In genomic region chr17:18156171-18156975, GRCh38 we compare ENCODE assay signal across 15 cellular contexts. TPM values are rescaled to one million over a fixed set of nuclear protein-coding genes. Genes with fewer than 3 reads are reported as not detected.
A peak's percentile ranks its signal among the peaks of the same experiment; 100 is the strongest.
DNase-seq lines count a peak whose midpoint lies in the region; ATAC-seq and TF ChIP-seq lines count a peak whose summit lies in the region.
"Had no signal": no experiment of that assay in that cellular context is flagged by ENCODE, and none has a peak within 500 bp of the region (broad histone marks: within the 10 kb centered on the region; RNA-seq: fewer than 3 reads in every experiment).

No MANE protein-coding gene starts in this region.

- H3K79me2 ChIP-seq in OCI-LY7 (ENCODE audit: insufficient read depth, low read depth, low read length): no peaks in the 10 kb centered on the region

- BruUV-seq in OCI-LY7 (replicated peaks; lab: Mats Ljungman, UMichigan): no TSS peak

- H2AFZ ChIP-seq in OCI-LY7 (ENCODE audit: low read length): no peak overlapping the region

- no peak overlapping the region for H3K27ac ChIP-seq in 22Rv1
- no peak overlapping the region for H3K27ac ChIP-seq in OCI-LY7 (ENCODE audit: low read depth, low read length, poor library complexity, severe bottlenecking)
- peak overlapping the region; percentile 12 to 31 (median 29) for H3K27ac ChIP-seq in esophagus muscularis mucosa (replicated peaks in 1 of 4)
- peak overlapping the region in 4 of 8 donors; percentile 15 to 88 (median 82) for H3K27ac ChIP-seq in spleen

- DNase-seq in EL: peak; percentile 32
- DNase-seq in OCI-LY7 (ENCODE audit: low spot score): no peak
- DNase-seq in esophagus muscularis mucosa (ENCODE audit: extremely low spot score): no peak
- no peak for DNase-seq in spleen
- DNase-seq in NCI-H2107 treated with DMSO at 0.1 percent for 48 hours (lab: John Stamatoyannopoulos, UW; ENCODE audit: unreplicated experiment): no peak
- no peak for DNase-seq in ureter (ENCODE audit: low spot score)
- DNase-seq: BE2C, GDM1, mesenchymal stem cell, NCI-H1417, upper lobe of left lung had no signal

- H3K36me3 ChIP-seq in OCI-LY7 (ENCODE audit: insufficient read depth, low read length): no peaks in the 10 kb centered on the region
- no peaks in the 10 kb centered on the region for H3K36me3 ChIP-seq in esophagus muscularis mucosa
- no peaks in the 10 kb centered on the region for H3K36me3 ChIP-seq in spleen
- H3K36me3 ChIP-seq: BE2C, HAP-1, ovary, upper lobe of left lung had no signal

- intact Hi-C loops in OCI-LY7 (cut with micrococcal nuclease; ENCODE audit: unreplicated experiment) (loop anchor here (10.0 kb wide), 1 partner anchor 62 kb away; no protein-coding TSS in a partner anchor), esophagus muscularis mucosa (cut with DNase I) (no loop called here), spleen (cut with DNase I; ENCODE audit: low total_unique reads) (no loop called here)

- no peak for ATAC-seq in GM18519 (IDR thresholded peaks at IDR 0.05; ENCODE audit: low FRiP score, unreplicated experiment)

- H3K4me1 ChIP-seq in OCI-LY7 (ENCODE audit: insufficient read depth, low read length, poor library complexity, severe bottlenecking) (peaks cover 33% of the 10 kb centered on the region), esophagus muscularis mucosa (peaks cover 7 to 43% (median 36%) of the 10 kb centered on the region in 4 donors), spleen (peaks cover 9 to 58% (median 35%) of the 10 kb centered on the region in 6 donors)
- H3K4me1 ChIP-seq: BE2C, HAP-1 had no signal

- no peak for TF ChIP-seq EP300 in esophagus muscularis mucosa (IDR thresholded peaks at IDR 0.05)

- no peaks in the 10 kb centered on the region for H3K9me2 ChIP-seq in OCI-LY7 (ENCODE audit: insufficient read depth, low read length)

- H3K27me3 ChIP-seq in esophagus muscularis mucosa: no peaks in the 10 kb centered on the region
- no peaks in the 10 kb centered on the region for H3K27me3 ChIP-seq in spleen (replicated peaks in 1 of 7)
- H3K27me3 ChIP-seq: BE2C, ovary, upper lobe of left lung had no signal

- no peak overlapping the region for H3K4me3 ChIP-seq in OCI-LY7 (ENCODE audit: low read depth, low read length, poor library complexity, severe bottlenecking)
- no peak overlapping the region for H3K4me3 ChIP-seq in esophagus muscularis mucosa
- H3K4me3 ChIP-seq in spleen: no peak overlapping the region
- H3K4me3 ChIP-seq: HAP-1, ovary, upper lobe of left lung had no signal

- CTCF ChIA-PET in OCI-LY7 (lab: Charles Lee; ENCODE audit: unreplicated experiment): interaction anchor here (1.3 kb wide), 1 partner anchor 10 kb away, joined by 3 read pairs; no protein-coding TSS in a partner anchor

- TF ChIP-seq CTCF in 22Rv1 (IDR thresholded peaks at IDR 0.05) (peak; percentile 19), OCI-LY7 (conservative IDR thresholded peaks at IDR 0.05; ENCODE audit: low read length) (peak; percentile 60), esophagus muscularis mucosa (IDR thresholded peaks at IDR 0.05) (no peak), spleen (IDR thresholded peaks at IDR 0.05 in 8 of 11, conservative IDR thresholded peaks at IDR 0.05 in 3 of 11) (no peak)

- H3K9me3 ChIP-seq in OCI-LY7 (ENCODE audit: low read length): no peaks in the 10 kb centered on the region
- H3K9me3 ChIP-seq in esophagus muscularis mucosa: no peaks in the 10 kb centered on the region
- H3K9me3 ChIP-seq in spleen: no peaks in the 10 kb centered on the region
- H3K9me3 ChIP-seq: BE2C, HAP-1, ovary, upper lobe of left lung had no signal

- no peaks in the 10 kb centered on the region for H4K20me1 ChIP-seq in OCI-LY7 (ENCODE audit: insufficient read depth, low read length)

- H3K4me2 ChIP-seq in OCI-LY7 (ENCODE audit: low read length): no peak overlapping the region

- POLR2A ChIA-PET in OCI-LY7 (lab: Charles Lee): no interaction called here

- TF ChIP-seq POLR2A in esophagus muscularis mucosa (IDR thresholded peaks at IDR 0.05; ENCODE audit: low read depth) (no peak), spleen (IDR thresholded peaks at IDR 0.05) (no peak)

- 83% methylated on average over 4 of the region's 8 CpGs for WGBS in esophagus muscularis mucosa
- 56 to 71% (median 62%) methylated on average over 6 to 8 of the region's 8 CpGs for WGBS in spleen, 5 donors

RNA-seq across cellular contexts. Expression of gene ALKBH5, which starts 27.3 kb away (rescaled TPM):
- 99.3 and 100 TPM in 2 replicates for total RNA-seq in OCI-LY7 (2014; rRNA removed; shearing (Covaris generic))
- total RNA-seq in OCI-LY7 (2022) (120 and 125 TPM in 2 replicates), esophagus muscularis mucosa (100 to 1,000 TPM; 120 to 197 (median 151) TPM), spleen (100 to 1,000 TPM in 3 of 7 donors, 10 to 100 TPM in 4; 73.7 to 120 (median 94.9) TPM), ureter (87.9 TPM)
- 10 to 100 TPM; 27.1 to 51.5 (median 36.6) TPM for polyA plus RNA-seq in spleen

RNA-seq across cellular contexts. Expression of gene MYO15A, which starts 47.8 kb away (rescaled TPM):
- total RNA-seq in OCI-LY7 (2014; rRNA removed; shearing (Covaris generic)): 0.23 and 0.98 TPM in 2 replicates
- total RNA-seq in OCI-LY7 (2022): 1.4 and 2.0 TPM in 2 replicates
- under 1 TPM; 0.33 to 0.98 (median 0.61) TPM for total RNA-seq in esophagus muscularis mucosa
- total RNA-seq in spleen: 1 to 10 TPM in 2 of 7 donors, under 1 TPM in 5; 0.26 to 1.9 (median 0.92) TPM
- 1 to 10 TPM in 1 of 3 donors, under 1 TPM in 2; 0.61 to 1.8 (median 0.74) TPM for polyA plus RNA-seq in spleen
- 1.8 TPM for total RNA-seq in ureter

Comparison
In these comparisons a context has a peak if more than half of its experiments do, and no peak if none do; other contexts are left out.
1. H3K27ac ChIP-seq: peak in esophagus muscularis mucosa (4 of 4); none in 22Rv1 (single experiment) and OCI-LY7 (single experiment).
2. CTCF ChIP-seq: peak in 22Rv1 (single experiment) and OCI-LY7 (single experiment); none in esophagus muscularis mucosa (0 of 3) and spleen (0 of 11).